Comparison of ENCODE assay signal across 19 cellular contexts in genomic region chr18:55470826-55471225, GRCh38.
DNase-seq lines count a peak whose midpoint lies in the region; FAIRE-seq and TF ChIP-seq lines count a peak whose summit lies in the region.
"Had no signal": no experiment of that assay in that cellular context is flagged by ENCODE, and none has a peak within 500 bp of the region (broad histone marks: within the 10 kb centered on the region; RNA-seq: fewer than 3 reads in every experiment).

No MANE protein-coding gene starts in this region.

- no peaks in the 10 kb centered on the region for H3K27me3 ChIP-seq in Karpas-422 (ENCODE audit: low read length)
- H3K27me3 ChIP-seq: BLaER1 had no signal

- H3K79me2 ChIP-seq in Karpas-422 (ENCODE audit: low read length), result peaks cover 91% of the 10 kb centered on the region

- H3K4me1 ChIP-seq in Karpas-422 (ENCODE audit: low read length), result peaks cover 98% of the 10 kb centered on the region
- H3K4me1 ChIP-seq: A549 had no signal

- no peak overlapping the region for H3K4me2 ChIP-seq in Karpas-422 (ENCODE audit: low read depth, low read length, poor library complexity, severe bottlenecking)
- H3K4me2 ChIP-seq: A549, BLaER1 had no signal

- no peaks in the 10 kb centered on the region for H3K9me2 ChIP-seq in Karpas-422 (replicated peaks; ENCODE audit: insufficient read depth, low read length)

- H2AFZ ChIP-seq in Karpas-422 (ENCODE audit: low read length), result no peak overlapping the region
- H2AFZ ChIP-seq: GM23248 had no signal

- peak overlapping the region; percentile 61 for H3K27ac ChIP-seq in Karpas-422 (ENCODE audit: low read length)
- H3K27ac ChIP-seq: A549, BLaER1, GM23248, HL-60 had no signal

- H4K20me1 ChIP-seq in Karpas-422 (ENCODE audit: insufficient read depth, low read depth, low read length), result no peaks in the 10 kb centered on the region

- no peak for DNase-seq in Karpas-422
- DNase-seq in NCI-H446 (lab: John Stamatoyannopoulos, UW), result peak; percentile 36 to 73
- DNase-seq in cerebellar cortex (ENCODE audit: low spot score), result peak; percentile 97
- no peak for DNase-seq in GM12891 (ENCODE audit: insufficient read length, low spot score)
- DNase-seq in EL, result no peak
- no peak for DNase-seq in dedifferentiated amniotic fluid mesenchymal stem cell (ENCODE audit: extremely low spot score)
- DNase-seq in stimulated activated CD4-positive, alpha-beta T cell treated with anti-CD3 and anti-CD28 coated beads, Interleukin-15, amount 100 ng/mL, for 24 hours, result no peak
- DNase-seq: Caco-2; CD8-positive, alpha-beta memory T cell; DMS79; GDM1; GM23248; IMR-90; KBM-7 had no signal

- FAIRE-seq in islet of Langerhans (lab: Jason Lieb, UNC) (peak; percentile 5), GM12891 (lab: Jason Lieb, UNC) (no peak)
- FAIRE-seq: A549, H54 had no signal

- no peak overlapping the region for H3K9ac ChIP-seq in Karpas-422 (ENCODE audit: low read length)
- H3K9ac ChIP-seq: BLaER1, GM23248 had no signal

- no peak overlapping the region for H3K4me3 ChIP-seq in Karpas-422 (ENCODE audit: low read length)
- H3K4me3 ChIP-seq: A549, BLaER1, GM23248 had no signal

- no peaks in the 10 kb centered on the region for H3K36me3 ChIP-seq in Karpas-422 (ENCODE audit: insufficient read depth, low read length)

- no peaks in the 10 kb centered on the region for H3K9me3 ChIP-seq in Karpas-422 (ENCODE audit: low read length)
- H3K9me3 ChIP-seq: A549, BLaER1, Caco-2 had no signal

- TF ChIP-seq POLR2A in GM12891 (IDR thresholded peaks at IDR 0.05; ENCODE audit: low read depth, low read length), result no peak

TF ChIP-seq in GM12891, 5 proteins besides CTCF, POLR2A, EP300 and RAD21:
- TF ChIP-seq POLR2AphosphoS5 (IDR thresholded peaks at IDR 0.05; ENCODE audit: low read depth, low read length) (no peak), PAX5 (IDR thresholded peaks at IDR 0.05; ENCODE audit: insufficient read depth, low read length, severe bottlenecking) (no peak), SPI1 (IDR thresholded peaks at IDR 0.05; ENCODE audit: low read depth, low read length) (no peak), POU2F2 (IDR thresholded peaks at IDR 0.05; ENCODE audit: low read depth, low read length) (no peak), TAF1 (IDR thresholded peaks at IDR 0.05; ENCODE audit: low read depth, low read length) (no peak)
TF ChIP-seq in GM12891: peak in this region for 0.

Comparison
In these comparisons a context has a peak if more than half of its experiments do, and no peak if none do; other contexts are left out.
1. DNase-seq: peak in NCI-H446 (2 of 2) and cerebellar cortex (single experiment); none in Karpas-422 (single experiment), GM12891 (single experiment), EL (single experiment), dedifferentiated amniotic fluid mesenchymal stem cell (single experiment) and stimulated activated CD4-positive, alpha-beta T cell treated with anti-CD3 and anti-CD28 coated beads, Interleukin-15, amount 100 ng/mL, for 24 hours (single experiment).